Comparison of ENCODE assay signal across 26 cellular contexts in the genomic region with DNA sequence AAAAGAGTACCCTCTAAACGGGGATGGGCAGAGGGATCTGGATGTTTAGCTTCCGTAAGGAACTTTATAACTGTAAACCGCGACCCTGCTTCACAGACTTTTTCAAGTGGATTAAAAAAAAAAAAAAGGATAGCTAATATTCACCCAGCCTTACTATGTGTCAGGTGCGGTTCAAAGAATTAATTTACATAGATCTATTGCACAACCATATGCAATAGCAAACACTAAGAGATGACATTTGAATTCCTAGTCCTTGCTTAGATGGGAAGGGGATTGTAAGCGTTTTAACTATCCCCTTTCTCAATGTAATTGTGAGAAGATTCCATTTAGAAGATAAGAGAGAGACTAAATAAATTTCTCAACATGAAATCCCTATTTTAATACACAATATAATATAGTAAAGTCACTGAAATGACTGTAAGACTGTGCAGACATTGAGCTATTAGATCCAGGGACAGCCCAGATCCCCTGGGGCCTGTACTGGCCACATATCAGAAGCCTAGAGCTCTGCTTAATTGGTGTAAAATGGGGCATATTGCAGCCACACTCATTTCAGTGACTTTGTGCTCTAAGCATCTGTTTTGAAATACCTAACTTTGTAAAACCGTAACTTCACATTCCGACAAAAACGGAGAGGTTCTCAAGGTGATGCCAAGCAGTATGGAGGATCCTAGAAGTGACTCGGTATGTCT. TPM values are rescaled to one million over a fixed set of nuclear protein-coding genes. Genes with fewer than 3 reads are reported as not detected.
DNase-seq lines count a peak whose midpoint lies in the region; ATAC-seq and TF ChIP-seq lines count a peak whose summit lies in the region.
"Had no signal": no experiment of that assay in that cellular context is flagged by ENCODE, and none has a peak within 500 bp of the region (broad histone marks: within the 10 kb centered on the region; RNA-seq: fewer than 3 reads in every experiment).

No MANE protein-coding gene starts in this region.

- peaks cover 80% of the 10 kb centered on the region for H3K36me3 Mint-ChIP-seq in Caco-2 (ENCODE audit: insufficient read depth, unreplicated experiment)

- no peaks in the 10 kb centered on the region for H3K27me3 ChIP-seq in Caco-2 (replicated peaks; ENCODE audit: control insufficient read depth, insufficient read depth, low read length)
- H3K27me3 ChIP-seq in gastroesophageal sphincter: no peaks in the 10 kb centered on the region
- no peaks in the 10 kb centered on the region for H3K27me3 ChIP-seq in psoas muscle (ENCODE audit: insufficient read depth in 3 of 3, low read length in 2 of 3)
- H3K27me3 ChIP-seq: transverse colon had no signal

- H3K9me3 ChIP-seq in Caco-2 (no peaks in the 10 kb centered on the region), gastroesophageal sphincter (no peaks in the 10 kb centered on the region), psoas muscle (no peaks in the 10 kb centered on the region)
- H3K9me3 ChIP-seq: transverse colon had no signal

- no peak overlapping the region for H3K4me3 Mint-ChIP-seq in Caco-2 (ENCODE audit: unreplicated experiment)
- H3K4me3 Mint-ChIP-seq: activated CD4-positive, alpha-beta memory T cell treated with anti-CD3 and anti-CD28 coated beads, Interleukin-2, amount 10 ng/mL, durations not matched to agents 7 days and 5 days; naive thymus-derived CD4-positive, alpha-beta T cell had no signal

- no TSS peak for BruUV-seq in Caco-2 (replicated peaks; lab: Mats Ljungman, UMichigan)

- no peak for DNase-seq in Caco-2
- peak; percentile 54 for DNase-seq in NB4 (ENCODE audit: low read depth)
- DNase-seq in psoas muscle: peak in 1 of 2 donors; percentile 42
- DNase-seq in DMS53 treated with DMSO at 0.1 percent for 48 hours (lab: John Stamatoyannopoulos, UW; ENCODE audit: unreplicated experiment): no peak
- no peak for DNase-seq in EL
- no peak for DNase-seq in NCI-H82 (lab: John Stamatoyannopoulos, UW)
- DNase-seq: activated CD4-positive, alpha-beta memory T cell treated with anti-CD3 and anti-CD28 coated beads, Interleukin-2, amount 10 ng/mL, durations not matched to agents 7 days and 5 days; activated CD4-positive, CD25-positive, alpha-beta regulatory T cell; activated naive CD4-positive, alpha-beta T cell; activated T-cell treated with anti-CD3 and anti-CD28 coated beads, Interleukin-2, amount 50 U/mL, for 1 hour; amniotic stem cell; dermis blood vessel endothelial cell; DND-41; foreskin fibroblast; kidney; mesenchymal stem cell; naive thymus-derived CD4-positive, alpha-beta T cell; NCI-H1092 treated with DMSO at 0.1 percent for 48 hours; NCI-H2081; NCI-H524; stimulated activated naive CD4-positive, alpha-beta T cell treated with Interleukin-2 at 50 U/mL for 16 hours; T1000; transverse colon had no signal

- no peaks in the 10 kb centered on the region for H3K9me3 Mint-ChIP-seq in Caco-2 (ENCODE audit: unreplicated experiment)
- H3K9me3 Mint-ChIP-seq: activated CD4-positive, alpha-beta memory T cell treated with anti-CD3 and anti-CD28 coated beads, Interleukin-2, amount 10 ng/mL, durations not matched to agents 7 days and 5 days; naive thymus-derived CD4-positive, alpha-beta T cell had no signal

- H3K4me1 ChIP-seq in Caco-2 (peaks cover 9% of the 10 kb centered on the region; the same call in 1 of the 2 replicates), gastroesophageal sphincter (peaks cover 12 to 95% (median 53%) of the 10 kb centered on the region in 3 donors), psoas muscle (peaks cover 67% of the 10 kb centered on the region)

- POLR2A ChIA-PET in Caco-2 (lab: Charles Lee): interaction anchor here (1.0 kb wide), 1 partner anchor 14 kb away, joined by 3 read pairs; no protein-coding TSS in a partner anchor

- H3K36me3 ChIP-seq in Caco-2 (ENCODE audit: control insufficient read depth, insufficient read depth, low read length) (peaks cover 4% of the 10 kb centered on the region; the same call in 1 of the 2 replicates), gastroesophageal sphincter (peaks cover 0 to 6% of the 10 kb centered on the region in 2 donors), psoas muscle (ENCODE audit: insufficient read depth in 1 of 2, low read depth in 1 of 2) (peaks cover 0 to 14% of the 10 kb centered on the region in 2 donors)
- H3K36me3 ChIP-seq: transverse colon had no signal

- no peak for TF ChIP-seq CTCF in Caco-2 (IDR thresholded peaks at IDR 0.05; ENCODE audit: insufficient read depth in 1 of 2, low read depth in 1 of 2, low read length in 1 of 2, severe bottlenecking in 1 of 2, unreplicated experiment in 1 of 2)
- no peak for TF ChIP-seq CTCF in NB4 (IDR thresholded peaks at IDR 0.05; ENCODE audit: low read depth, low read length)
- no peak for TF ChIP-seq CTCF in gastroesophageal sphincter (IDR thresholded peaks at IDR 0.05)
- TF ChIP-seq CTCF in psoas muscle (IDR thresholded peaks at IDR 0.05): no peak

- no peak overlapping the region for H3K4me3 ChIP-seq in Caco-2 (ENCODE audit: low read depth, low read length)
- no peak overlapping the region for H3K4me3 ChIP-seq in NB4 (ENCODE audit: low read depth, low read length)
- H3K4me3 ChIP-seq in gastroesophageal sphincter: no peak overlapping the region
- H3K4me3 ChIP-seq in psoas muscle: no peak overlapping the region
- H3K4me3 ChIP-seq: transverse colon had no signal

- WGBS in gastroesophageal sphincter (ENCODE audit: low coverage in 1 of 2), 2 donors: 86 to 91% methylated on average over 10 of the region's 10 CpGs
- WGBS in psoas muscle, 3 donors: 74 to 85% (median 76%) methylated on average over 10 of the region's 10 CpGs

- H3K27ac Mint-ChIP-seq in Caco-2 (ENCODE audit: unreplicated experiment): peak overlapping the region; percentile 22
- H3K27ac Mint-ChIP-seq: activated CD4-positive, alpha-beta memory T cell treated with anti-CD3 and anti-CD28 coated beads, Interleukin-2, amount 10 ng/mL, durations not matched to agents 7 days and 5 days; naive thymus-derived CD4-positive, alpha-beta T cell had no signal

- no peak for ATAC-seq in gastroesophageal sphincter
- peak in 1 of 4 donors; percentile 41 for ATAC-seq in psoas muscle
- ATAC-seq in HG03097 (IDR thresholded peaks at IDR 0.05; ENCODE audit: low FRiP score, unreplicated experiment): no peak
- ATAC-seq: naive thymus-derived CD4-positive, alpha-beta T cell had no signal

- no peak for TF ChIP-seq EP300 in gastroesophageal sphincter (IDR thresholded peaks at IDR 0.05)

- CTCF ChIA-PET in Caco-2 (lab: Charles Lee): interaction anchor here (1.4 kb wide), 1 partner anchor 104 kb away, joined by 6 read pairs; no protein-coding TSS in a partner anchor

- peaks cover 29% of the 10 kb centered on the region for H3K4me1 Mint-ChIP-seq in Caco-2 (ENCODE audit: low read depth, unreplicated experiment)

- H3K27me3 Mint-ChIP-seq in Caco-2 (ENCODE audit: insufficient read depth, unreplicated experiment): no peaks in the 10 kb centered on the region

- intact Hi-C loops in Caco-2 (cut with micrococcal nuclease; ENCODE audit: unreplicated experiment) (loop anchor here (5.0 kb wide), 1 partner anchor 35 kb away; no protein-coding TSS in a partner anchor), psoas muscle (cut with DNase I) (no loop called here)

- H3K27ac ChIP-seq in gastroesophageal sphincter (peak overlapping the region in 3 of 4 donors; percentile 71 to 92 (median 82)), psoas muscle (peak overlapping the region; percentile 81)
- H3K27ac ChIP-seq: KMS-11 had no signal

- TF ChIP-seq POLR2A in NB4 (IDR thresholded peaks at IDR 0.05; ENCODE audit: extremely low read depth, insufficient read length): no peak
- no peak for TF ChIP-seq POLR2A in gastroesophageal sphincter (IDR thresholded peaks at IDR 0.05)

RNA-seq across cellular contexts. Expression of a gene that starts 13.6 kb away (rescaled TPM):
- total RNA-seq in Caco-2 (2022) (41.9 and 45.6 TPM in 2 replicates), gastroesophageal sphincter (10 to 100 TPM; 42.2 to 95.4 (median 56.5) TPM), psoas muscle (10 to 100 TPM; 23.7 to 27.4 (median 26.1) TPM)
- 10 to 100 TPM in 2 of 3 donors, 1 to 10 TPM in 1; 6.0 to 13.9 (median 10.0) TPM for polyA plus RNA-seq in psoas muscle
- polyA plus RNA-seq: naive thymus-derived CD4-positive, alpha-beta T cell had no signal
